8 cellular contexts compared by ENCODE assay signal in the genomic region with DNA sequence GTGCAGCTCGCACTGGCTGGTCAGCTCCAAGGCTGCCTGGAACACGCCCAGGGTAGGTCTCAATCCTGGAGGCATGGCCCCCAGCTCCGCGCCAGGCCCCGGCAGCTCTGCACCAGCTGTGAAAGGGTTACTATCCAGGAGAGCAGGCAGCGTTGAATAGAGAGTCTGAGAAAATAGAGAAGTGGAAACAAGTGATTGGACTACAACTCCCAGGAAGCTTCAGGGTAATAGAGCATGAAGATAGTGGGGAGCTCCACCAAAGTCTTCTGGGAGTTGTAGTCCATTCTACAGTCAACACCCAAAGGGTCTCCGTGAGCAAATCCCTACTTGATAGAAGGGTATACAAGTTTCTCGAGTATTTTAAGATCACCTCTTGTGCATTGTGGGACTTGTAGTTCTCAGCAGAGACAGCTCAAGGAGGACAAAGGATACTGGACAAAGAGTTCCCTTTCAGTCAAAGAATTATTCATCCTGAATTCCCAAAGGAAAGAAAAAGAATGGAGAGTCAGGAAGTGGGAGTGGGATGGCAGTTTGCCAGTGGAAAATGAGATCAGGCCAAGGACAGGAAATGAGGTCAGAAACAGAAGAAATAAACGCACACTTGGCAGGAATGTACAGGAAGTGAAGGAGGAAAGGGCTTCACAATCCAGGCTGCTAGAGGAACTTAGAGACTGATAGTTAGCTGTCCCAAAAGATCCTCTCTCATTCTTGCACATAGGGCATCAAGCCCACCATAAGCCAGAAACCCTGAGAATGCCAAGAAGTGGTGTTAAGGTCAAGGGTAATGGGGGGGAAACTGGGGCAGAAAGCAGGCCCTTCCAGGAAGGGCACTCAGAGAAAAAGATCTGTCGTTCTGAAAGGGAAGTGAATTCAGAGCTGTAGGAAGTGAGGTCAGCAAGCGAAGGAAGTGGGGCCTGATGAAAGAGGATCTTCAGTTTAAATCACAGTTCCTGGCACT. TPM values are rescaled to one million over a fixed set of nuclear protein-coding genes. Genes with fewer than 3 reads are reported as not detected.
DNase-seq lines count a peak whose midpoint lies in the region; ATAC-seq, FAIRE-seq and TF ChIP-seq lines count a peak whose summit lies in the region.

No MANE protein-coding gene starts in this region.

- peak; percentile 98 for DNase-seq in A673 (ENCODE audit: low spot score)
- DNase-seq in GM10266 (ENCODE audit: extremely low spot score), result peak; percentile 80
- DNase-seq in NCI-H69 (lab: John Stamatoyannopoulos, UW), result peak; percentile 88
- DNase-seq in activated naive CD4-positive, alpha-beta T cell treated with anti-CD3 and anti-CD28 coated beads, Interleukin-2, amount 50 U/mL, for 72 hours (ENCODE audit: low spot score in 2 of 2), result no peak
- DNase-seq in germinal center (ENCODE audit: low spot score), result peak; percentile 82
- peak in 3 of 6 donors; percentile 17 to 64 (median 57) for DNase-seq in pancreas
- DNase-seq in stimulated activated CD4-positive, alpha-beta T cell treated with anti-CD3 and anti-CD28 coated beads, Interleukin-12 subunit alpha, Interleukin-12 subunit beta, amount 100 ng/mL, for 4 hours, result no peak

- no peak for FAIRE-seq in pancreas (lab: Jason Lieb, UNC)

- H3K9me3 Mint-ChIP-seq in activated naive CD4-positive, alpha-beta T cell treated with anti-CD3 and anti-CD28 coated beads, Interleukin-2, amount 50 U/mL, for 72 hours, result peaks cover 16 to 18% of the 10 kb centered on the region in 2 donors

- H3K27ac ChIP-seq in A673 (ENCODE audit: low read depth, low read length, poor library complexity, severe bottlenecking) (peak overlapping the region; percentile 99), pancreas (peak overlapping the region; percentile 7 to 59 (median 50))

- WGBS in pancreas, 2 donors, result 63 to 66% methylated on average over 11 of the region's 11 CpGs

- H3K4me1 ChIP-seq in A673 (ENCODE audit: insufficient read depth, low read length, poor library complexity, severe bottlenecking), result peaks cover 43% of the 10 kb centered on the region
- H3K4me1 ChIP-seq in pancreas, result no peaks in the 10 kb centered on the region

- TSS peak; percentile 55 for BruUV-seq in A673 (replicated peaks; lab: Mats Ljungman, UMichigan)

- H3K36me3 ChIP-seq in A673 (ENCODE audit: insufficient read depth, low read length, poor library complexity, severe bottlenecking), result no peaks in the 10 kb centered on the region
- H3K36me3 ChIP-seq in pancreas, result no peaks in the 10 kb centered on the region

- H3K27me3 ChIP-seq in A673 (replicated peaks; ENCODE audit: insufficient read depth, low read depth, low read length, poor library complexity) (no peaks in the 10 kb centered on the region), pancreas (no peaks in the 10 kb centered on the region)

- H3K4me3 ChIP-seq in A673 (ENCODE audit: low read depth, low read length, poor library complexity, severe bottlenecking), result peak overlapping the region; percentile 5
- no peak overlapping the region for H3K4me3 ChIP-seq in pancreas

- no peaks in the 10 kb centered on the region for H3K9me3 ChIP-seq in A673 (ENCODE audit: low read depth, low read length, poor library complexity, severe bottlenecking)
- no peaks in the 10 kb centered on the region for H3K9me3 ChIP-seq in pancreas

- POLR2A ChIA-PET in A673 (lab: Charles Lee; ENCODE audit: low non-redundant PET), result interaction anchor here (0.5 to 0.6 kb wide), 2 partner anchors 205 to 403 kb away, joined by 5 to 7 read pairs; no protein-coding TSS in a partner anchor

- CTCF ChIA-PET in A673 (lab: Charles Lee), result interaction anchor here (0.6 to 1.5 kb wide), 6 partner anchors 9 to 268 kb away, joined by 3 to 6 read pairs (median 3); a partner anchor contains a TSS

- no peak for TF ChIP-seq CTCF in A673 (conservative IDR thresholded peaks at IDR 0.05; ENCODE audit: low read depth, low read length)
- TF ChIP-seq CTCF in GM10266 (IDR thresholded peaks at IDR 0.05; ENCODE audit: control insufficient read depth, insufficient read depth, low read depth, missing control alignments), result no peak
- TF ChIP-seq CTCF in pancreas (IDR thresholded peaks at IDR 0.05), result no peak

- H3K27ac Mint-ChIP-seq in activated naive CD4-positive, alpha-beta T cell treated with anti-CD3 and anti-CD28 coated beads, Interleukin-2, amount 50 U/mL, for 72 hours, result peak overlapping the region; percentile 81 to 85

- intact Hi-C loops in A673 (cut with micrococcal nuclease; ENCODE audit: unreplicated experiment), result no loop called here
- intact Hi-C loops in pancreas (cut with DNase I), result no loop called here

- ATAC-seq in activated naive CD4-positive, alpha-beta T cell treated with anti-CD3 and anti-CD28 coated beads, Interleukin-2, amount 50 U/mL, for 72 hours, result peak in 1 of 2 donors; percentile 46
- ATAC-seq in pancreas, result peak in 3 of 4 donors; percentile 11 to 35 (median 26)
- ATAC-seq in GM18907 (IDR thresholded peaks at IDR 0.05; ENCODE audit: unreplicated experiment), result no peak

- H3K36me3 Mint-ChIP-seq in activated naive CD4-positive, alpha-beta T cell treated with anti-CD3 and anti-CD28 coated beads, Interleukin-2, amount 50 U/mL, for 72 hours, result peaks cover 19 to 26% of the 10 kb centered on the region in 2 donors

RNA-seq across cellular contexts. Expression of a gene that starts 5.5 kb away (rescaled TPM):
- total RNA-seq in A673 (2021), result 4.7 and 5.9 TPM in 2 replicates
- total RNA-seq in activated naive CD4-positive, alpha-beta T cell treated with anti-CD3 and anti-CD28 coated beads, Interleukin-2, amount 50 U/mL, for 72 hours, result 1 to 10 TPM; 1.1 to 1.4 TPM
- 1 to 10 TPM in 2 of 6 donors, under 1 TPM in 4; 0.51 to 2.6 (median 0.84) TPM for total RNA-seq in pancreas
- 1 to 10 TPM; 1.5 to 2.3 TPM for polyA plus RNA-seq in pancreas

RNA-seq across cellular contexts. Expression of a gene that starts 15.3 kb away (rescaled TPM):
- total RNA-seq in A673 (2021), result 3.8 and 5.0 TPM in 2 replicates
- under 1 TPM; 0.19 to 0.66 TPM for total RNA-seq in activated naive CD4-positive, alpha-beta T cell treated with anti-CD3 and anti-CD28 coated beads, Interleukin-2, amount 50 U/mL, for 72 hours
- total RNA-seq in pancreas, result 1 to 10 TPM; 5.3 to 9.6 (median 6.5) TPM
- 10 to 100 TPM; 16.2 to 40.9 TPM for polyA plus RNA-seq in pancreas

RNA-seq across cellular contexts. Expression of a gene that starts 21.6 kb away (rescaled TPM):
- total RNA-seq in A673 (2021) (not detected in 2 replicates), pancreas (1 to 10 TPM in 4 of 6 donors, under 1 TPM in 2; 0.73 to 4.6 (median 1.9) TPM)
- not detected for total RNA-seq in activated naive CD4-positive, alpha-beta T cell treated with anti-CD3 and anti-CD28 coated beads, Interleukin-2, amount 50 U/mL, for 72 hours
- 1 to 10 TPM; 1.9 to 3.8 TPM for polyA plus RNA-seq in pancreas

RNA-seq across cellular contexts. Expression of a gene that starts 27.4 kb away (rescaled TPM):
- total RNA-seq in A673 (2021) (0.06 and 0.15 TPM in 2 replicates), pancreas (10 to 100 TPM in 4 of 6 donors, 1 to 10 TPM in 2; 6.5 to 29.7 (median 12.6) TPM)
- total RNA-seq in activated naive CD4-positive, alpha-beta T cell treated with anti-CD3 and anti-CD28 coated beads, Interleukin-2, amount 50 U/mL, for 72 hours, result under 1 TPM in 1 of 2 donors, not detected in 1; 0.41 TPM
- polyA plus RNA-seq in pancreas, result 10 to 100 TPM in 1 of 2 donors, 1 to 10 TPM in 1; 7.7 to 12.7 TPM

RNA-seq across cellular contexts. Expression of a gene that starts 29.3 kb away (rescaled TPM):
- total RNA-seq in A673 (2021) (not detected in 2 replicates), pancreas (10 to 100 TPM in 2 of 6 donors, 1 to 10 TPM in 4; 4.8 to 14.5 (median 8.2) TPM)
- not detected for total RNA-seq in activated naive CD4-positive, alpha-beta T cell treated with anti-CD3 and anti-CD28 coated beads, Interleukin-2, amount 50 U/mL, for 72 hours
- 1 to 10 TPM; 3.7 to 5.4 TPM for polyA plus RNA-seq in pancreas

Comparison
In these comparisons a context has a peak if more than half of its experiments do, and no peak if none do; other contexts are left out.
1. DNase-seq: peak in A673 (single experiment), GM10266 (single experiment), NCI-H69 (single experiment) and germinal center (single experiment); none in activated naive CD4-positive, alpha-beta T cell treated with anti-CD3 and anti-CD28 coated beads, Interleukin-2, amount 50 U/mL, for 72 hours (0 of 2) and stimulated activated CD4-positive, alpha-beta T cell treated with anti-CD3 and anti-CD28 coated beads, Interleukin-12 subunit alpha, Interleukin-12 subunit beta, amount 100 ng/mL, for 4 hours (single experiment).